In the genomic region with DNA sequence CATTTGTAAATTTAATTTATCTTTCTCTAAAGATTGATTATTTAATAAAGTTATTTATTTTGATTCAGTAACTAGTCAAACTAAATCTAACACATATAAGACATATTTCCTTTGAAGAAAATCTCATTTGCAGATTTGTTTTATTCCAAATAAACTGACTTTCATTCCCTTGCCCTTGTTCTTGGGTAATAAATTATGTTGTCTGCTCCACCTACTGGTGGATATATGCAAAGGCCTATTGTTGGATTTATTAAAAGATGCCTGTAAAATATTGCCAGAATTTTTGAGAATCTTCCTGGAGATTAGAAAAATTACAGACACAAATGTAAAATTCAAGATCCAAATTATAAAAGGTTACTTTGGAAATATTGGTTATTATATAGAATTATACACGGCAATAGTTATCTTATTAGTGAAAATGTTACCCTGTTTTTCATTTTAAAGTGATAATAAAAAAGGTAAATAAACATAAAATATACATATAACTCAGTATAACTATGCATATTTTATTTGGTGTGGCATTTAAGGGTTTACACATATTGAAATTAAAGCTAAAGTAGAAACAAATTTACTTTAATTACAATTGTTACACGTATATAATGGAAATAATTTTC, we compare ENCODE assay signal across 8 cellular contexts.
DNase-seq lines count a peak whose midpoint lies in the region; ATAC-seq and TF ChIP-seq lines count a peak whose summit lies in the region.

No MANE protein-coding gene starts in this region.

- intact Hi-C loops in aorta (cut with DNase I): no loop called here

- peak; percentile 32 for DNase-seq in CD1c-positive myeloid dendritic cell (ENCODE audit: extremely low spot score)
- DNase-seq in GM23338 (ENCODE audit: low spot score): peak; percentile 27
- peak; percentile 14 for DNase-seq in NCI-H2196 treated with DMSO at 0.1 percent for 48 hours (lab: John Stamatoyannopoulos, UW; ENCODE audit: unreplicated experiment)
- DNase-seq in brain microvascular endothelial cell: peak; percentile 12
- peak; percentile 17 for DNase-seq in mesendoderm
- no peak for DNase-seq in effector memory CD4-positive, alpha-beta T cell
- DNase-seq in activated effector memory CD4-positive, alpha-beta T cell treated with anti-CD3 and anti-CD28 coated beads, Interleukin-2, amount 50 U/mL, for 16 hours: no peak
- no peak for DNase-seq in aorta

- H3F3A ChIP-seq in GM23338 (replicated peaks; ENCODE audit: low read depth): no peaks in the 10 kb centered on the region

- no peak overlapping the region for H3K4me3 ChIP-seq in GM23338
- H3K4me3 ChIP-seq in brain microvascular endothelial cell (ENCODE audit: low read depth, low read length): no peak overlapping the region
- H3K4me3 ChIP-seq in mesendoderm (ENCODE audit: low read length): no peak overlapping the region
- H3K4me3 ChIP-seq in effector memory CD4-positive, alpha-beta T cell (ENCODE audit: insufficient read depth, low read depth, low read length, poor library complexity, severe bottlenecking): no peak overlapping the region
- no peak overlapping the region for H3K4me3 ChIP-seq in aorta (ENCODE audit: low read length in 2 of 2)

- no peaks in the 10 kb centered on the region for H3K79me1 ChIP-seq in mesendoderm (ENCODE audit: low read length)

- H3K9me3 ChIP-seq in effector memory CD4-positive, alpha-beta T cell (ENCODE audit: control insufficient read depth, low read length): no peaks in the 10 kb centered on the region
- H3K9me3 ChIP-seq in aorta (ENCODE audit: control insufficient read depth, low read length): no peaks in the 10 kb centered on the region

- H2AK5ac ChIP-seq in mesendoderm (ENCODE audit: low read length): no peak overlapping the region

- no peaks in the 10 kb centered on the region for H4K20me1 ChIP-seq in GM23338 (replicated peaks; ENCODE audit: insufficient read depth)

- H3K4ac ChIP-seq in mesendoderm (ENCODE audit: low read depth, low read length): no peak overlapping the region

- in situ Hi-C loops in brain microvascular endothelial cell (cut with HindIII; ENCODE audit: low pct_ligation_motif_present, low sequenced_read_pairs): no loop called here

- ATAC-seq in GM23338: no peak
- no peak for ATAC-seq in aorta (ENCODE audit: low FRiP score)

- no peak overlapping the region for H2BK5ac ChIP-seq in mesendoderm (ENCODE audit: low read length)

- no peaks in the 10 kb centered on the region for H3K4me1 Mint-ChIP-seq in GM23338

- no peak overlapping the region for H3K18ac ChIP-seq in mesendoderm (ENCODE audit: low read length)

- H2AFZ ChIP-seq in GM23338: no peak overlapping the region

- H3K36me3 Mint-ChIP-seq in GM23338 (ENCODE audit: low read depth): no peaks in the 10 kb centered on the region

- no CpG with 5 or more reads among the region's 2 CpGs for WGBS in mesendoderm (ENCODE audit: extremely low coverage, insufficient coverage, low lambda C conversion rate)
- 77 to 80% methylated on average over 2 of the region's 2 CpGs for WGBS in aorta, 2 donors

- H4K8ac ChIP-seq in mesendoderm (ENCODE audit: low read depth, low read length): no peak overlapping the region

- H3K9ac ChIP-seq in mesendoderm (ENCODE audit: low read length): no peak overlapping the region

- H3K4me1 ChIP-seq in GM23338 (ENCODE audit: insufficient read depth): no peaks in the 10 kb centered on the region
- H3K4me1 ChIP-seq in mesendoderm (ENCODE audit: control insufficient read depth, low read depth, low read length): no peaks in the 10 kb centered on the region
- H3K4me1 ChIP-seq in effector memory CD4-positive, alpha-beta T cell (ENCODE audit: control insufficient read depth, insufficient read depth, low read length, poor library complexity, severe bottlenecking): no peaks in the 10 kb centered on the region
- no peaks in the 10 kb centered on the region for H3K4me1 ChIP-seq in aorta (ENCODE audit: control insufficient read depth in 1 of 2, insufficient read depth in 2 of 2, low read length in 2 of 2)

- no peak overlapping the region for H4K5ac ChIP-seq in mesendoderm (ENCODE audit: low read length)

- H3K27me3 ChIP-seq in GM23338 (ENCODE audit: insufficient read depth) (no peaks in the 10 kb centered on the region), brain microvascular endothelial cell (replicated peaks) (no peaks in the 10 kb centered on the region), mesendoderm (ENCODE audit: insufficient read depth, low read length, poor library complexity) (no peaks in the 10 kb centered on the region), aorta (ENCODE audit: control insufficient read depth in 1 of 2, insufficient read depth in 2 of 2, low read length in 1 of 2) (no peaks in the 10 kb centered on the region)
- H3K27me3 ChIP-seq in effector memory CD4-positive, alpha-beta T cell (replicated peaks; ENCODE audit: control insufficient read depth, insufficient read depth, low read length, poor library complexity, severe bottlenecking): no peaks in the 10 kb centered on the region

- no peak overlapping the region for H2BK15ac ChIP-seq in mesendoderm (replicated peaks; ENCODE audit: low read depth)

- H3K79me2 ChIP-seq in GM23338 (replicated peaks; ENCODE audit: insufficient read depth) (no peaks in the 10 kb centered on the region), mesendoderm (ENCODE audit: control insufficient read depth, insufficient read depth, low read length) (no peaks in the 10 kb centered on the region)

- H3K27ac Mint-ChIP-seq in GM23338: no peak overlapping the region

- H3K23ac ChIP-seq in mesendoderm (ENCODE audit: low read length): no peak overlapping the region

- H3K4me2 ChIP-seq in GM23338: no peak overlapping the region
- H3K4me2 ChIP-seq in mesendoderm (ENCODE audit: low read length): no peak overlapping the region

- no peak overlapping the region for H2BK120ac ChIP-seq in mesendoderm (ENCODE audit: low read depth, low read length)

- TF ChIP-seq CTCF in GM23338 (conservative IDR thresholded peaks at IDR 0.05; ENCODE audit: low read depth in 2 of 2) (peak; percentile 54 to 92), brain microvascular endothelial cell (IDR thresholded peaks at IDR 0.05; ENCODE audit: low read depth, low read length, missing control alignments) (peak; percentile 52)

- H3K56ac ChIP-seq in mesendoderm (ENCODE audit: low read length): no peak overlapping the region

- no peaks in the 10 kb centered on the region for H3K9me3 Mint-ChIP-seq in GM23338

- H3K9me2 ChIP-seq in GM23338 (ENCODE audit: insufficient read depth): no peaks in the 10 kb centered on the region

- H3K4me3 Mint-ChIP-seq in GM23338: no peak overlapping the region

- no peaks in the 10 kb centered on the region for H3K27me3 Mint-ChIP-seq in GM23338 (ENCODE audit: insufficient read depth, low read depth, poor library complexity)

- no peak overlapping the region for H3K27ac ChIP-seq in GM23338 (ENCODE audit: low read depth)
- H3K27ac ChIP-seq in brain microvascular endothelial cell: no peak overlapping the region
- H3K27ac ChIP-seq in mesendoderm (ENCODE audit: low read depth, low read length): no peak overlapping the region
- no peak overlapping the region for H3K27ac ChIP-seq in effector memory CD4-positive, alpha-beta T cell (ENCODE audit: insufficient read depth, low read length, poor library complexity, severe bottlenecking)
- no peak overlapping the region for H3K27ac ChIP-seq in aorta (ENCODE audit: low read depth in 1 of 2, low read length in 2 of 2)

- no peaks in the 10 kb centered on the region for H3K36me3 ChIP-seq in GM23338 (ENCODE audit: insufficient read depth)
- no peaks in the 10 kb centered on the region for H3K36me3 ChIP-seq in brain microvascular endothelial cell (replicated peaks)
- H3K36me3 ChIP-seq in mesendoderm (ENCODE audit: control insufficient read depth, insufficient read depth, low read length): no peaks in the 10 kb centered on the region
- H3K36me3 ChIP-seq in effector memory CD4-positive, alpha-beta T cell (ENCODE audit: control insufficient read depth, insufficient read depth, low read length): no peaks in the 10 kb centered on the region
- H3K36me3 ChIP-seq in aorta (ENCODE audit: control insufficient read depth in 1 of 2, insufficient read depth in 2 of 2, low read length in 1 of 2): no peaks in the 10 kb centered on the region

TF ChIP-seq in GM23338, 12 proteins besides CTCF, POLR2A, EP300 and RAD21 (continues in another document):
- TF ChIP-seq REST (IDR thresholded peaks at IDR 0.05; ENCODE audit: unreplicated experiment) (no peak), NANOG (IDR thresholded peaks at IDR 0.05; ENCODE audit: borderline replicate concordance) (no peak), EZH2 (IDR thresholded peaks at IDR 0.05; ENCODE audit: low read depth, unreplicated experiment) (no peak)

Comparison
In these comparisons a context has a peak if more than half of its experiments do, and no peak if none do; other contexts are left out.
1. DNase-seq: peak in CD1c-positive myeloid dendritic cell (single experiment), GM23338 (single experiment), NCI-H2196 treated with DMSO at 0.1 percent for 48 hours (single experiment), brain microvascular endothelial cell (single experiment) and mesendoderm (single experiment); none in effector memory CD4-positive, alpha-beta T cell (0 of 3), activated effector memory CD4-positive, alpha-beta T cell treated with anti-CD3 and anti-CD28 coated beads, Interleukin-2, amount 50 U/mL, for 16 hours (single experiment) and aorta (0 of 2).